8 cellular contexts compared by ENCODE assay signal in the genomic region with DNA sequence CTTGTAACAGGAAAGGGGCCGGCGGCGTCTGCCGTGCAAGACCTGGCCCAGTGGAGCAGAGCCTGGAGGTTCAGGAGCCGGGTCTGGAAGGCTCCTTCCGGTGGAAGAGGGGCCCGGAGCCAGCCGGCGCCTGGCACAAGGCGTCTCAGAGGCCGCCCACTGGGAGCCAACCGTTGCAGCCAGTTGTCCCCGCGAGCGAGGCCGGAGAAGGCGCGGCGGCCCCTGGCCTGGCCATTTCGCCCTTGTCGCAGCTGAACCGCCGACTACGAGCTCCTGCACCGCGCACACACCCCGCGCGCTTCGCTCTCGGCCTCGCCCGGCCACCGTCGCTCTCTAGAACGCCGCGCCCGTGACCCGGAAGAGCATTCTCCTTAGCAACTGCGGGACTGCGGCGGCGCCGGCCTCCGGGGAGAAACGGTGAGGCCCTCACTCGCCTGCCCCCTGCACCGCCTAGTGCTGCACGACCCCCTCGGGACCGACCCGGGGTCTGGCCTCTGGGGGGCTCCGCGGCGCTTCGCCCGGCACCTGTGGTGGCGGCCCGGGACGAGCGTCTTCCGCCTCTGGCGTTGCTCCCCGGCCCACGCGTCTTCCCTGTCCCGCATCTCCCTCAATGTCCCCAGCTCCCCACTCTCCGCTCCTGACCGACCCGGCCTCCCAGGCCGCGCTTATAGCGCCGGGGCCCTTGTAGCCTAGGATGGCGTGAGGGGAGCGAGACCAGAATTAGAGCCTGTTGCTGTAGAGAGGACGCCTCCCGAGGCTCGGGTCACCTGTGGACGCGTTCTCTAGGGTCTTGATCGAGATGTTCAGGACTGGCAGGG. TPM values are rescaled to one million over a fixed set of nuclear protein-coding genes. Genes with fewer than 3 reads are reported as not detected.
A peak's percentile ranks its signal among the peaks of the same experiment; 100 is the strongest.
DNase-seq lines count a peak whose midpoint lies in the region; ATAC-seq, FAIRE-seq and TF ChIP-seq lines count a peak whose summit lies in the region.

A gene with protein sequence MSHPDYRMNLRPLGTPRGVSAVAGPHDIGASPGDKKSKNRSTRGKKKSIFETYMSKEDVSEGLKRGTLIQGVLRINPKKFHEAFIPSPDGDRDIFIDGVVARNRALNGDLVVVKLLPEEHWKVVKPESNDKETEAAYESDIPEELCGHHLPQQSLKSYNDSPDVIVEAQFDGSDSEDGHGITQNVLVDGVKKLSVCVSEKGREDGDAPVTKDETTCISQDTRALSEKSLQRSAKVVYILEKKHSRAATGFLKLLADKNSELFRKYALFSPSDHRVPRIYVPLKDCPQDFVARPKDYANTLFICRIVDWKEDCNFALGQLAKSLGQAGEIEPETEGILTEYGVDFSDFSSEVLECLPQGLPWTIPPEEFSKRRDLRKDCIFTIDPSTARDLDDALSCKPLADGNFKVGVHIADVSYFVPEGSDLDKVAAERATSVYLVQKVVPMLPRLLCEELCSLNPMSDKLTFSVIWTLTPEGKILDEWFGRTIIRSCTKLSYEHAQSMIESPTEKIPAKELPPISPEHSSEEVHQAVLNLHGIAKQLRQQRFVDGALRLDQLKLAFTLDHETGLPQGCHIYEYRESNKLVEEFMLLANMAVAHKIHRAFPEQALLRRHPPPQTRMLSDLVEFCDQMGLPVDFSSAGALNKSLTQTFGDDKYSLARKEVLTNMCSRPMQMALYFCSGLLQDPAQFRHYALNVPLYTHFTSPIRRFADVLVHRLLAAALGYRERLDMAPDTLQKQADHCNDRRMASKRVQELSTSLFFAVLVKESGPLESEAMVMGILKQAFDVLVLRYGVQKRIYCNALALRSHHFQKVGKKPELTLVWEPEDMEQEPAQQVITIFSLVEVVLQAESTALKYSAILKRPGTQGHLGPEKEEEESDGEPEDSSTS (plus strand): TSS at position 365 of the 818 bp plus-strand sequence. CDS start 53,215 bp downstream, outside the sequence.

- peak within 1 kb of the TSS; percentile 91 for H3K4me3 Mint-ChIP-seq in progenitor cell of endocrine pancreas (ENCODE audit: low read depth)

- H3K27ac Mint-ChIP-seq in progenitor cell of endocrine pancreas = peak within 1 kb of the TSS; percentile 96

- ATAC-seq in HG02763 (IDR thresholded peaks at IDR 0.05; ENCODE audit: unreplicated experiment) (peak; percentile 89), left cardiac atrium (peak; percentile 99), upper lobe of right lung (peak; percentile 98)

- peak; percentile 83 for FAIRE-seq in GM12891 (lab: Jason Lieb, UNC)

- H3K27me3 ChIP-seq in upper lobe of right lung = no peaks in the 10 kb centered on the region

- no peaks in the 10 kb centered on the region for H3K27me3 Mint-ChIP-seq in progenitor cell of endocrine pancreas

- H3K4me3 ChIP-seq in upper lobe of right lung = peak within 1 kb of the TSS; percentile 75

- H3K36me3 Mint-ChIP-seq in progenitor cell of endocrine pancreas (ENCODE audit: insufficient read depth) = no peaks in the 10 kb centered on the region

- TF ChIP-seq CTCF in progenitor cell of endocrine pancreas (IDR thresholded peaks at IDR 0.05; ENCODE audit: unreplicated experiment) (no peak), upper lobe of right lung (IDR thresholded peaks at IDR 0.05) (no peak)

- peaks cover 19% of the 10 kb centered on the region for H3K4me1 Mint-ChIP-seq in progenitor cell of endocrine pancreas (ENCODE audit: low read depth)

- H3K9me3 ChIP-seq in upper lobe of right lung = no peaks in the 10 kb centered on the region

- H3K4me1 ChIP-seq in upper lobe of right lung = no peaks in the 10 kb centered on the region

- H3K27ac ChIP-seq in upper lobe of right lung = peak within 1 kb of the TSS; percentile 94

- no peaks in the 10 kb centered on the region for H3K9me3 Mint-ChIP-seq in progenitor cell of endocrine pancreas (ENCODE audit: low read depth)

- intact Hi-C loops in left cardiac atrium (cut with DNase I) (no loop called here), upper lobe of right lung (cut with DNase I) (no loop called here)

- peak; percentile 69 for TF ChIP-seq POLR2A in GM12891 (IDR thresholded peaks at IDR 0.05; ENCODE audit: low read depth, low read length)

- no peaks in the 10 kb centered on the region for H3K36me3 ChIP-seq in upper lobe of right lung

- DNase-seq in GM12891 (ENCODE audit: insufficient read length, low spot score) = peak; percentile 87
- peak; percentile 33 for DNase-seq in NCI-H1417 treated with DMSO at 0.1 percent for 48 hours (lab: John Stamatoyannopoulos, UW)
- peak; percentile 54 to 84 (median 67) for DNase-seq in T-helper 1 cell
- peak; percentile 79 for DNase-seq in amniotic epithelial cell (ENCODE audit: low read depth)
- DNase-seq in left cardiac atrium = peak; percentile 89
- DNase-seq in progenitor cell of endocrine pancreas (ENCODE audit: low spot score, unreplicated experiment) = peak; percentile 57
- DNase-seq in upper lobe of right lung = peak; percentile 93

TF ChIP-seq in GM12891, 5 proteins besides CTCF, POLR2A, EP300 and RAD21:
- TF ChIP-seq TAF1 (IDR thresholded peaks at IDR 0.05; ENCODE audit: low read depth, low read length) (peak; percentile 55; the same call in 1 of the 2 replicates), POU2F2 (IDR thresholded peaks at IDR 0.05; ENCODE audit: low read depth, low read length) (peak; percentile 56; the same call in 1 of the 2 replicates), PAX5 (IDR thresholded peaks at IDR 0.05; ENCODE audit: insufficient read depth, low read length, severe bottlenecking) (peak; percentile 14), SPI1 (IDR thresholded peaks at IDR 0.05; ENCODE audit: low read depth, low read length) (no peak), POLR2AphosphoS5 (IDR thresholded peaks at IDR 0.05; ENCODE audit: low read depth, low read length) (peak; percentile 45; the same call in 1 of the 2 replicates)
TF ChIP-seq in GM12891: peak in this region for 4.

RNA-seq across cellular contexts. Expression of the gene that starts here (rescaled TPM):
- polyA plus RNA-seq in GM12891 (2012; ENCODE audit: low read depth, missing spikeins) = 9.6 TPM
- total RNA-seq in left cardiac atrium = 10 to 100 TPM; 17.6 to 18.6 TPM
- total RNA-seq in progenitor cell of endocrine pancreas = 49.9 and 59.3 TPM in 2 replicates
- 35.8 TPM for total RNA-seq in upper lobe of right lung

Comparison
In these comparisons a context has a peak if more than half of its experiments do, and no peak if none do; other contexts are left out.
1. Peak in every context shown above with its lines: DNase-seq, ATAC-seq, H3K4me3 ChIP-seq and H3K27ac ChIP-seq.
2. DNase-seq: peak in every context shown above with its lines; median percentile 93 in upper lobe of right lung; 89 in left cardiac atrium; 87 in GM12891; 79 in amniotic epithelial cell; 67 in T-helper 1 cell; 57 in progenitor cell of endocrine pancreas; 33 in NCI-H1417 treated with DMSO at 0.1 percent for 48 hours.